ENCODE assay signal across 8 cellular contexts in genomic region chr11:65418681-65419459, GRCh38. TPM values are rescaled to one million over a fixed set of nuclear protein-coding genes. Genes with fewer than 3 reads are reported as not detected.
DNase-seq lines count a peak whose midpoint lies in the region; ATAC-seq and TF ChIP-seq lines count a peak whose summit lies in the region.

No MANE protein-coding gene starts in this region.

- no peak for TF ChIP-seq CTCF in C4-2B (conservative IDR thresholded peaks at IDR 0.05)

- H3K4me1 Mint-ChIP-seq in activated CD4-positive, alpha-beta memory T cell treated with anti-CD3 and anti-CD28 coated beads, Interleukin-2, amount 10 ng/mL, durations not matched to agents 7 days and 5 days = peaks cover 47% of the 10 kb centered on the region

- H3K27me3 Mint-ChIP-seq in activated CD4-positive, alpha-beta memory T cell treated with anti-CD3 and anti-CD28 coated beads, Interleukin-2, amount 10 ng/mL, durations not matched to agents 7 days and 5 days = peaks cover 5% of the 10 kb centered on the region

- H3K4me3 Mint-ChIP-seq in activated CD4-positive, alpha-beta memory T cell treated with anti-CD3 and anti-CD28 coated beads, Interleukin-2, amount 10 ng/mL, durations not matched to agents 7 days and 5 days = peak overlapping the region; percentile 97

- H3K9me3 Mint-ChIP-seq in activated CD4-positive, alpha-beta memory T cell treated with anti-CD3 and anti-CD28 coated beads, Interleukin-2, amount 10 ng/mL, durations not matched to agents 7 days and 5 days = no peaks in the 10 kb centered on the region

- H3K36me3 Mint-ChIP-seq in activated CD4-positive, alpha-beta memory T cell treated with anti-CD3 and anti-CD28 coated beads, Interleukin-2, amount 10 ng/mL, durations not matched to agents 7 days and 5 days (ENCODE audit: low read depth) = peaks cover 24% of the 10 kb centered on the region

- peak overlapping the region; percentile 99 for H3K27ac Mint-ChIP-seq in activated CD4-positive, alpha-beta memory T cell treated with anti-CD3 and anti-CD28 coated beads, Interleukin-2, amount 10 ng/mL, durations not matched to agents 7 days and 5 days

- DNase-seq in NCI-H82 (lab: John Stamatoyannopoulos, UW) = peak; percentile 91
- peak; percentile 95 for DNase-seq in activated CD4-positive, alpha-beta memory T cell treated with anti-CD3 and anti-CD28 coated beads, Interleukin-2, amount 10 ng/mL, durations not matched to agents 7 days and 5 days
- DNase-seq in effector CD8-positive, alpha-beta T cell (lab: John Stamatoyannopoulos, UW) = peak; percentile 41
- DNase-seq in medulla oblongata (ENCODE audit: extremely low spot score) = peak; percentile 96
- peak; percentile 80 for DNase-seq in stimulated activated CD8-positive, alpha-beta memory T cell treated with anti-CD3 and anti-CD28 coated beads, Interleukin-12 subunit alpha, Interleukin-12 subunit beta, amount 100 ng/mL, for 24 hours (ENCODE audit: extremely low read depth)

- CTCF ChIA-PET in activated CD4-positive, alpha-beta memory T cell treated with anti-CD3 and anti-CD28 coated beads, Interleukin-2, amount 10 ng/mL, durations not matched to agents 7 days and 5 days (lab: Charles Lee) = interaction anchor here (0.5 to 17.1 kb wide), 7 partner anchors 11 to 153 kb away, joined by 3 to 447 read pairs (median 3); partner anchors contain the start of genes MALAT1 and SCYL1

- peak overlapping the region; percentile 99 for H3K27ac ChIP-seq in C4-2B

- ATAC-seq in GM19395 (IDR thresholded peaks at IDR 0.05; ENCODE audit: unreplicated experiment) (peak; percentile 43), HG03571 (IDR thresholded peaks at IDR 0.05; ENCODE audit: unreplicated experiment) (peak; percentile 40)

- POLR2A ChIA-PET in activated CD4-positive, alpha-beta memory T cell treated with anti-CD3 and anti-CD28 coated beads, Interleukin-2, amount 10 ng/mL, durations not matched to agents 7 days and 5 days (lab: Charles Lee) = interaction anchor here (0.8 to 20.7 kb wide), 28 partner anchors 8 to 639 kb away, joined by 3 to 6840 read pairs (median 5); partner anchors contain the start of genes DPF2, EHBP1L1, FAM89B and FAU

RNA-seq across cellular contexts. Expression of gene NEAT1, which starts 3.7 kb away (rescaled TPM):
- total RNA-seq in activated CD4-positive, alpha-beta memory T cell treated with anti-CD3 and anti-CD28 coated beads, Interleukin-2, amount 10 ng/mL, durations not matched to agents 7 days and 5 days = 1,000 to 10,000 TPM; 1,222 to 1,245 TPM

RNA-seq across cellular contexts. Expression of gene FRMD8, which starts 32.4 kb away (rescaled TPM):
- 10 to 100 TPM; 53.9 to 61.3 TPM for total RNA-seq in activated CD4-positive, alpha-beta memory T cell treated with anti-CD3 and anti-CD28 coated beads, Interleukin-2, amount 10 ng/mL, durations not matched to agents 7 days and 5 days

RNA-seq across cellular contexts. Expression of gene SLC25A45, which starts 36.4 kb away (rescaled TPM):
- 10 to 100 TPM; 19.4 to 19.8 TPM for total RNA-seq in activated CD4-positive, alpha-beta memory T cell treated with anti-CD3 and anti-CD28 coated beads, Interleukin-2, amount 10 ng/mL, durations not matched to agents 7 days and 5 days

Comparison
In these comparisons a context has a peak if more than half of its experiments do, and no peak if none do; other contexts are left out.
1. Peak in every context shown above with its lines: DNase-seq, ATAC-seq and H3K27ac ChIP-seq.
2. DNase-seq: peak in every context shown above with its lines; median percentile 96 in medulla oblongata; 95 in activated CD4-positive, alpha-beta memory T cell treated with anti-CD3 and anti-CD28 coated beads, Interleukin-2, amount 10 ng/mL, durations not matched to agents 7 days and 5 days; 91 in NCI-H82; 80 in stimulated activated CD8-positive, alpha-beta memory T cell treated with anti-CD3 and anti-CD28 coated beads, Interleukin-12 subunit alpha, Interleukin-12 subunit beta, amount 100 ng/mL, for 24 hours; 41 in effector CD8-positive, alpha-beta T cell.